ENCODE assay signal across 7 cellular contexts in genomic region chr7:50898604-50899477, GRCh38.
DNase-seq lines count a peak whose midpoint lies in the region; TF ChIP-seq lines count a peak whose summit lies in the region.
"Not testable (repeated sequence)": the region's sequence is repeated elsewhere in the genome, so short reads cannot be mapped to it uniquely, and the experiment has no call there.

No MANE protein-coding gene starts in this region.

- CTCF ChIA-PET in HEK293T (lab: Yijun Ruan, JAX); SK-N-SH (lab: Yijun Ruan, JAX): not testable (repeated sequence)

- DNase-seq in DMS53 treated with DMSO at 0.1 percent for 48 hours (lab: John Stamatoyannopoulos, UW; ENCODE audit: unreplicated experiment) (peak; percentile 20), NCI-H2171 treated with DMSO at 0.1 percent for 48 hours (lab: John Stamatoyannopoulos, UW) (peak; percentile 14), NCI-H82 (lab: John Stamatoyannopoulos, UW) (peak; percentile 29)
- not testable (repeated sequence) for DNase-seq in HEK293T (ENCODE audit: extremely low spot score); SK-N-SH; epithelial cell of prostate (ENCODE audit: low read depth, low spot score); neural crest cell (ENCODE audit: low read depth, low spot score)

- not testable (repeated sequence) for TF ChIP-seq RAD21 in SK-N-SH (IDR thresholded peaks at IDR 0.05; ENCODE audit: low read length)

- not testable (repeated sequence) for H2AFZ ChIP-seq in SK-N-SH (ENCODE audit: low read depth)

- H3F3A ChIP-seq in SK-N-SH (replicated peaks; ENCODE audit: insufficient read depth): not testable (repeated sequence)

- H3K36me3 ChIP-seq in SK-N-SH (replicated peaks in 1 of 2; ENCODE audit: control insufficient read depth in 1 of 2, insufficient read depth in 2 of 2, low read length in 1 of 2): not testable (repeated sequence)

- H3K9me2 ChIP-seq in SK-N-SH: not testable (repeated sequence)

- not testable (repeated sequence) for H3K4me3 ChIP-seq in SK-N-SH (ENCODE audit: low read depth in 2 of 2, low read length in 1 of 2)

- peak overlapping the region; percentile 19 for H3K27ac Mint-ChIP-seq in neural crest cell (ENCODE audit: unreplicated experiment)

- not testable (repeated sequence) for TF ChIP-seq CTCF in SK-N-SH (IDR thresholded peaks at IDR 0.05); neural crest cell (conservative IDR thresholded peaks at IDR 0.05)

- H3K4me1 ChIP-seq in SK-N-SH (ENCODE audit: control insufficient read depth in 1 of 2, insufficient read depth in 2 of 2, low read depth in 1 of 2, low read length in 1 of 2): not testable (repeated sequence)

- H3K4me3 Mint-ChIP-seq in neural crest cell: not testable (repeated sequence)

- WGBS in SK-N-SH (ENCODE audit: low lambda C conversion rate): 39% methylated on average over 30 of the region's 31 CpGs

- not testable (repeated sequence) for H3K4me1 Mint-ChIP-seq in neural crest cell

- not testable (repeated sequence) for H3K27me3 Mint-ChIP-seq in neural crest cell (ENCODE audit: low read depth)

- H3K4me2 ChIP-seq in SK-N-SH: peak overlapping the region; percentile 39; the same call in 1 of the 2 replicates

- H3K36me3 Mint-ChIP-seq in neural crest cell (ENCODE audit: low read depth): not testable (repeated sequence)

- POLR2A ChIA-PET in HEK293T (lab: Yijun Ruan, JAX); SK-N-SH (lab: Yijun Ruan, JAX): not testable (repeated sequence)

- H3K9me3 ChIP-seq in SK-N-SH: not testable (repeated sequence)

- H3K27ac ChIP-seq in SK-N-SH (ENCODE audit: low read depth in 2 of 2, low read length in 1 of 2): not testable (repeated sequence)
- peak overlapping the region; percentile 17 for H3K27ac ChIP-seq in epithelial cell of prostate

- not testable (repeated sequence) for H3K9me3 Mint-ChIP-seq in neural crest cell

- H4K20me1 ChIP-seq in SK-N-SH (ENCODE audit: insufficient read depth): not testable (repeated sequence)

- not testable (repeated sequence) for TF ChIP-seq EP300 in SK-N-SH (IDR thresholded peaks at IDR 0.05; ENCODE audit: borderline replicate concordance in 1 of 2, low read depth in 1 of 2, low read length in 1 of 2)

- H3K79me2 ChIP-seq in SK-N-SH (ENCODE audit: insufficient read depth): not testable (repeated sequence)

- peaks cover 13% of the 10 kb centered on the region; the same call in 1 of the 2 replicates for H3K27me3 ChIP-seq in SK-N-SH (ENCODE audit: insufficient read depth)

- H3K9ac ChIP-seq in SK-N-SH: not testable (repeated sequence)

TF ChIP-seq in HEK293T, 16 proteins besides CTCF, POLR2A, EP300 and RAD21:
- peak; percentile 30; the same call in 1 of the 2 replicates for TF ChIP-seq L3MBTL2 (conservative IDR thresholded peaks at IDR 0.05)
